Comparison of ENCODE assay signal across 24 cellular contexts in genomic region chr17:81808778-81809555, GRCh38. TPM values are rescaled to one million over a fixed set of nuclear protein-coding genes. Genes with fewer than 3 reads are reported as not detected.
DNase-seq lines count a peak whose midpoint lies in the region; ATAC-seq, FAIRE-seq and TF ChIP-seq lines count a peak whose summit lies in the region.
"Had no signal": no experiment of that assay in that cellular context is flagged by ENCODE, and none has a peak within 500 bp of the region (broad histone marks: within the 10 kb centered on the region; RNA-seq: fewer than 3 reads in every experiment).

No MANE protein-coding gene starts in this region.

- peaks cover 5% of the 10 kb centered on the region; the same call in 1 of the 2 replicates for H3K23me2 ChIP-seq in H1 (ENCODE audit: low read depth, low read length)

- H3K18ac ChIP-seq in H1 (ENCODE audit: extremely low read depth, low read length), result no peak overlapping the region

- TF ChIP-seq POLR2A in H1 (IDR thresholded peaks at IDR 0.05; ENCODE audit: control extremely low read depth in 1 of 2, low read depth in 2 of 2, low read length in 2 of 2), result no peak

- H2AK5ac ChIP-seq in H1 (ENCODE audit: low read depth, low read length), result 0 out of 2 replicates have a peak overlapping the region, but pooled peaks have one; percentile 53

- peak overlapping the region; percentile 52; the same call in 1 of the 2 replicates for H2BK5ac ChIP-seq in H1 (ENCODE audit: low read depth, low read length)

- no peak overlapping the region for H2BK15ac ChIP-seq in H1 (ENCODE audit: low read length)

- no peak for TF ChIP-seq EP300 in H1 (IDR thresholded peaks at IDR 0.05; ENCODE audit: borderline replicate concordance in 1 of 2, low read depth in 2 of 2, low read length in 2 of 2)

- H4K5ac ChIP-seq in H1 (ENCODE audit: insufficient read length, low read depth, low read length), result no peak overlapping the region

- H3K36me3 ChIP-seq in H1 (ENCODE audit: control insufficient read depth in 2 of 4, insufficient read depth in 4 of 4, low read length in 3 of 4) (peaks cover 0 to 7% (median 0%) of the 10 kb centered on the region in 4 experiments; a peak in 1 of 8 replicates), MG63 (no peaks in the 10 kb centered on the region)
- H3K36me3 ChIP-seq: sigmoid colon had no signal

- no peak overlapping the region for H2AFZ ChIP-seq in H1 (ENCODE audit: low read length)

- H3K4ac ChIP-seq in H1 (replicated peaks; ENCODE audit: insufficient read length, low read depth, low read length), result no peak overlapping the region

- H3K27me3 ChIP-seq in H1 (replicated peaks in 1 of 4; ENCODE audit: control insufficient read depth in 3 of 4, extremely low read depth in 1 of 4, insufficient read depth in 3 of 4, low read length in 3 of 4) (peaks cover 17 to 31% (median 25%) of the 10 kb centered on the region in 4 experiments), MG63 (peaks cover 62% of the 10 kb centered on the region)

- WGBS in H1 (ENCODE audit: extremely low coverage in 1 of 2, insufficient coverage in 1 of 2, insufficient read length in 1 of 2, insufficient replicate concordance in 2 of 2, low coverage in 1 of 2, low lambda C conversion rate in 2 of 2, missing lambda C conversion rate in 1 of 2), 2 experiments, result 82% methylated on average over 20 of the region's 20 CpGs; no CpG with 5 or more reads in 1 of the 2 experiments

- no peak overlapping the region for H3K27ac ChIP-seq in H1 (ENCODE audit: low read depth, low read length)
- H3K27ac ChIP-seq: KMS-11, sigmoid colon, SK-N-MC had no signal

- no peak overlapping the region for H3K9ac ChIP-seq in H1 (replicated peaks in 1 of 4; ENCODE audit: extremely low read depth in 1 of 4, low read depth in 3 of 4, low read length in 3 of 4)
- H3K9ac ChIP-seq: KMS-11 had no signal

- no peaks in the 10 kb centered on the region for H3K79me2 ChIP-seq in H1 (ENCODE audit: control insufficient read depth in 1 of 2, insufficient read depth in 2 of 2, low read length in 2 of 2)

- no peak for FAIRE-seq in H1 (lab: Jason Lieb, UNC)
- FAIRE-seq: endometrium, frontal cortex, G401.6 had no signal

- H3K4me3 ChIP-seq in H1 (ENCODE audit: extremely low read depth in 1 of 4, insufficient read depth in 2 of 4, low read depth in 3 of 4, low read length in 4 of 4), result no peak overlapping the region
- no peak overlapping the region for H3K4me3 ChIP-seq in MG63
- H3K4me3 ChIP-seq: lung, sigmoid colon, SK-N-MC had no signal

- TF ChIP-seq RAD21 in H1 (IDR thresholded peaks at IDR 0.05 in 1 of 2, conservative IDR thresholded peaks at IDR 0.05 in 1 of 2; ENCODE audit: low read depth in 2 of 2, low read length in 2 of 2), result no peak

- peak overlapping the region; percentile 27; the same call in 1 of the 2 replicates for H2BK12ac ChIP-seq in H1 (ENCODE audit: low read depth, low read length)

- H4K8ac ChIP-seq in H1 (ENCODE audit: extremely low read depth, insufficient read depth, low read length), result no peak overlapping the region; the same call in 1 of the 2 replicates

- CTCF ChIA-PET in H1 (lab: Charles Lee; ENCODE audit: partially characterized antibody), result interaction anchor here (0.7 to 4.5 kb wide), 6 partner anchors 8 to 1881 kb away, joined by 3 to 19 read pairs (median 5); no protein-coding TSS in a partner anchor

- intact Hi-C loops in Right ventricle myocardium inferior (cut with DNase I), result no loop called here

- POLR2A ChIA-PET in H1 (lab: Charles Lee; ENCODE audit: partially characterized antibody), result interaction anchor here (1.4 to 2.7 kb wide), 2 partner anchors 11 to 96 kb away, joined by 3 to 6 read pairs; no protein-coding TSS in a partner anchor

- H2BK20ac ChIP-seq in H1 (ENCODE audit: low read length), result no peak overlapping the region

- H3K56ac ChIP-seq in H1 (replicated peaks; ENCODE audit: insufficient read length, low read depth, low read length), result no peak overlapping the region

- TF ChIP-seq CTCF in GM12873 (IDR thresholded peaks at IDR 0.05; ENCODE audit: insufficient read depth, low read depth, low read length, missing control alignments), result peak; percentile 27
- TF ChIP-seq CTCF in H1 (IDR thresholded peaks at IDR 0.05; ENCODE audit: control extremely low read depth in 1 of 3, insufficient read depth in 1 of 3, low read depth in 1 of 3, low read length in 3 of 3), result no peak

- no peak overlapping the region for H3K23ac ChIP-seq in H1 (ENCODE audit: insufficient read length)

- H2BK120ac ChIP-seq in H1 (replicated peaks; ENCODE audit: low read depth, low read length), result no peak overlapping the region

- no peak for ATAC-seq in Right ventricle myocardium inferior
- ATAC-seq in HG03196 (IDR thresholded peaks at IDR 0.05; ENCODE audit: unreplicated experiment), result no peak
- ATAC-seq: stimulated activated memory B cell treated with anti-CD40 and anti-IgM and Interleukin-4, amounts not matched to agents 10 μg/mL and 1 μg/mL and 100 μg/mL, for 72 hours had no signal

- no peaks in the 10 kb centered on the region; a peak in 3 of 7 replicates for H3K4me1 ChIP-seq in H1 (replicated peaks in 1 of 4; ENCODE audit: control insufficient read depth in 3 of 4, insufficient read depth in 4 of 4, low read length in 3 of 4)

- H3K9me3 ChIP-seq in H1 (ENCODE audit: insufficient read depth in 2 of 2, low read depth in 1 of 2, low read length in 1 of 2) (no peaks in the 10 kb centered on the region), MG63 (no peaks in the 10 kb centered on the region)
- H3K9me3 ChIP-seq: sigmoid colon had no signal

- no peak overlapping the region for H4K91ac ChIP-seq in H1 (replicated peaks; ENCODE audit: insufficient read length, low read length)

- peak; percentile 22 for DNase-seq in COR-L47 (lab: John Stamatoyannopoulos, UW)
- DNase-seq in OCI-M1 (lab: John Stamatoyannopoulos, UW), result peak; percentile 20
- no peak for DNase-seq in H1 (ENCODE audit: low read depth in 1 of 2, low spot score in 2 of 2)
- no peak for DNase-seq in Right ventricle myocardium inferior (ENCODE audit: missing footprints)
- DNase-seq in MG63, result no peak
- DNase-seq in NCI-H446 (lab: John Stamatoyannopoulos, UW), result no peak
- DNase-seq: activated naive CD8-positive, alpha-beta T cell treated with anti-CD3 and anti-CD28 coated beads for 36 hours; central memory CD4-positive, alpha-beta T cell; NCI-H1694 treated with DMSO at 0.1 percent for 48 hours; sigmoid colon; stimulated activated CD4-positive, alpha-beta T cell treated with anti-CD3 and anti-CD28 coated beads, Interleukin-4, amount 100 ng/mL, for 24 hours; trophoblast cell had no signal

- no peak overlapping the region for H3K4me2 ChIP-seq in H1 (ENCODE audit: insufficient read depth in 1 of 2, low read depth in 2 of 2, low read length in 2 of 2)
- H3K4me2 ChIP-seq: KMS-11 had no signal

- H3K79me1 ChIP-seq in H1 (ENCODE audit: low read depth, low read length), result no peaks in the 10 kb centered on the region

- H3K14ac ChIP-seq in H1 (ENCODE audit: insufficient read length), result no peak overlapping the region

- peaks cover 0 to 4% of the 10 kb centered on the region in 2 experiments for H4K20me1 ChIP-seq in H1 (replicated peaks in 1 of 2; ENCODE audit: control insufficient read depth in 1 of 2, insufficient read depth in 2 of 2, low read length in 2 of 2)

RNA-seq across cellular contexts. Expression of gene GCGR, which starts 5.0 kb away (rescaled TPM):
- total RNA-seq in H1 (2021; fragmentation: NEBNext Ultra II Directional; extraction: Animal tissue kit (Norgen Biotek cat#: 25700)), result 0.56 and 0.61 TPM in 2 replicates
- 0.44 and 0.60 TPM in 2 replicates for polyA plus RNA-seq in H1 (2011; rRNA removed)
- polyA plus RNA-seq in H1 (2011; cell fraction: cytosol; rRNA removed), result 0.43 TPM
- 2.9 TPM for polyA plus RNA-seq in H1 (2011; cell fraction: nucleus; rRNA removed)
- polyA plus RNA-seq in H1 (2012, experiment 1 of 2), result 0.31 to 1.1 TPM (median 0.58 TPM) in 4 replicates
- polyA plus RNA-seq in H1 (2012, experiment 2 of 2), result 0.24 TPM
- 0.43 TPM for polyA plus RNA-seq in H1 (2013, experiment 1 of 2)
- 0.31 TPM for polyA plus RNA-seq in H1 (2013, experiment 2 of 2)
- 0.38 TPM in 1 of 2 replicates, not detected in the other for polyA minus RNA-seq in H1 (2011; rRNA and poly(A)+ RNA removed)
- polyA minus RNA-seq in H1 (2011; cell fraction: cytosol; rRNA and poly(A)+ RNA removed), result not detected
- 0.40 TPM for polyA minus RNA-seq in H1 (2011; cell fraction: nucleus; rRNA and poly(A)+ RNA removed)
- total RNA-seq in Right ventricle myocardium inferior, result not detected
- total RNA-seq in MG63 (2014; rRNA removed; shearing (Covaris generic); ENCODE audit: low replicate concordance), result not detected in 2 replicates
- total RNA-seq: activated naive CD8-positive, alpha-beta T cell treated with anti-CD3 and anti-CD28 coated beads for 36 hours; frontal cortex; H4; neural crest cell had no signal
- polyA plus RNA-seq: CD14-positive monocyte had no signal

RNA-seq across cellular contexts. Expression of gene MCRIP1, which starts 24.1 kb away (rescaled TPM):
- total RNA-seq in H1 (2021; fragmentation: NEBNext Ultra II Directional; extraction: Animal tissue kit (Norgen Biotek cat#: 25700)), result 103 and 115 TPM in 2 replicates
- polyA plus RNA-seq in H1 (2011; rRNA removed), result 151 and 250 TPM in 2 replicates
- 137 TPM for polyA plus RNA-seq in H1 (2011; cell fraction: cytosol; rRNA removed)
- 155 TPM for polyA plus RNA-seq in H1 (2011; cell fraction: nucleus; rRNA removed)
- 57.5 to 88.6 TPM (median 84.7 TPM) in 4 replicates for polyA plus RNA-seq in H1 (2012, experiment 1 of 2)
- 119 TPM for polyA plus RNA-seq in H1 (2012, experiment 2 of 2)
- 91.7 TPM for polyA plus RNA-seq in H1 (2013, experiment 1 of 2)
- polyA plus RNA-seq in H1 (2013, experiment 2 of 2), result 90.0 TPM
- polyA minus RNA-seq in H1 (2011; rRNA and poly(A)+ RNA removed), result 11.4 and 21.6 TPM in 2 replicates
- polyA minus RNA-seq in H1 (2011; cell fraction: cytosol; rRNA and poly(A)+ RNA removed), result 42.3 TPM
- 29.7 TPM for polyA minus RNA-seq in H1 (2011; cell fraction: nucleus; rRNA and poly(A)+ RNA removed)
- 109 TPM for total RNA-seq in Right ventricle myocardium inferior
- total RNA-seq in MG63 (2014; rRNA removed; shearing (Covaris generic); ENCODE audit: low replicate concordance), result 73.2 and 83.7 TPM in 2 replicates

RNA-seq across cellular contexts. Expression of gene PPP1R27, which starts 25.9 kb away (rescaled TPM):
- not detected in 2 replicates for total RNA-seq in H1 (2021; fragmentation: NEBNext Ultra II Directional; extraction: Animal tissue kit (Norgen Biotek cat#: 25700))
- polyA plus RNA-seq in H1 (2011; rRNA removed), result 0.27 and 0.30 TPM in 2 replicates
- not detected for polyA plus RNA-seq in H1 (2011; cell fraction: cytosol; rRNA removed)
- polyA plus RNA-seq in H1 (2011; cell fraction: nucleus; rRNA removed), result 0.43 TPM
- 0.17 to 0.51 TPM (median 0.20 TPM) in 3 of 4 replicates, not detected in the other for polyA plus RNA-seq in H1 (2012, experiment 1 of 2)
- polyA plus RNA-seq in H1 (2012, experiment 2 of 2), result not detected
- polyA plus RNA-seq in H1 (2013, experiment 1 of 2), result 0.34 TPM
- polyA plus RNA-seq in H1 (2013, experiment 2 of 2), result 0.46 TPM
- not detected in 2 replicates for polyA minus RNA-seq in H1 (2011; rRNA and poly(A)+ RNA removed)
- polyA minus RNA-seq in H1 (2011; cell fraction: cytosol; rRNA and poly(A)+ RNA removed), result not detected
- not detected for polyA minus RNA-seq in H1 (2011; cell fraction: nucleus; rRNA and poly(A)+ RNA removed)
- not detected for total RNA-seq in Right ventricle myocardium inferior
- not detected in 2 replicates for total RNA-seq in MG63 (2014; rRNA removed; shearing (Covaris generic); ENCODE audit: low replicate concordance)
- total RNA-seq: activated naive CD8-positive, alpha-beta T cell treated with anti-CD3 and anti-CD28 coated beads for 36 hours; frontal cortex; H4; lung; neural crest cell; sigmoid colon had no signal

RNA-seq across cellular contexts. Expression of gene P4HB, which starts 51.4 kb away (rescaled TPM):
- total RNA-seq in H1 (2021; fragmentation: NEBNext Ultra II Directional; extraction: Animal tissue kit (Norgen Biotek cat#: 25700)), result 374 and 379 TPM in 2 replicates
- polyA plus RNA-seq in H1 (2011; rRNA removed), result 41.4 and 66.6 TPM in 2 replicates
- 49.7 TPM for polyA plus RNA-seq in H1 (2011; cell fraction: cytosol; rRNA removed)
- 116 TPM for polyA plus RNA-seq in H1 (2011; cell fraction: nucleus; rRNA removed)
- 306 to 512 TPM (median 430 TPM) in 4 replicates for polyA plus RNA-seq in H1 (2012, experiment 1 of 2)
- polyA plus RNA-seq in H1 (2012, experiment 2 of 2), result 477 TPM
- 846 TPM for polyA plus RNA-seq in H1 (2013, experiment 1 of 2)
- 918 TPM for polyA plus RNA-seq in H1 (2013, experiment 2 of 2)
- polyA minus RNA-seq in H1 (2011; rRNA and poly(A)+ RNA removed), result 63.4 and 66.2 TPM in 2 replicates
- 124 TPM for polyA minus RNA-seq in H1 (2011; cell fraction: cytosol; rRNA and poly(A)+ RNA removed)
- 107 TPM for polyA minus RNA-seq in H1 (2011; cell fraction: nucleus; rRNA and poly(A)+ RNA removed)
- 355 TPM for total RNA-seq in Right ventricle myocardium inferior
- 531 and 798 TPM in 2 replicates for total RNA-seq in MG63 (2014; rRNA removed; shearing (Covaris generic); ENCODE audit: low replicate concordance)

Comparison
In these comparisons a context has a peak if more than half of its experiments do, and no peak if none do; other contexts are left out.
1. DNase-seq: peak in COR-L47 (single experiment) and OCI-M1 (single experiment); none in H1 (0 of 2), Right ventricle myocardium inferior (single experiment), MG63 (single experiment) and NCI-H446 (0 of 2).